ENCODE assay signal across 8 cellular contexts in the genomic region with DNA sequence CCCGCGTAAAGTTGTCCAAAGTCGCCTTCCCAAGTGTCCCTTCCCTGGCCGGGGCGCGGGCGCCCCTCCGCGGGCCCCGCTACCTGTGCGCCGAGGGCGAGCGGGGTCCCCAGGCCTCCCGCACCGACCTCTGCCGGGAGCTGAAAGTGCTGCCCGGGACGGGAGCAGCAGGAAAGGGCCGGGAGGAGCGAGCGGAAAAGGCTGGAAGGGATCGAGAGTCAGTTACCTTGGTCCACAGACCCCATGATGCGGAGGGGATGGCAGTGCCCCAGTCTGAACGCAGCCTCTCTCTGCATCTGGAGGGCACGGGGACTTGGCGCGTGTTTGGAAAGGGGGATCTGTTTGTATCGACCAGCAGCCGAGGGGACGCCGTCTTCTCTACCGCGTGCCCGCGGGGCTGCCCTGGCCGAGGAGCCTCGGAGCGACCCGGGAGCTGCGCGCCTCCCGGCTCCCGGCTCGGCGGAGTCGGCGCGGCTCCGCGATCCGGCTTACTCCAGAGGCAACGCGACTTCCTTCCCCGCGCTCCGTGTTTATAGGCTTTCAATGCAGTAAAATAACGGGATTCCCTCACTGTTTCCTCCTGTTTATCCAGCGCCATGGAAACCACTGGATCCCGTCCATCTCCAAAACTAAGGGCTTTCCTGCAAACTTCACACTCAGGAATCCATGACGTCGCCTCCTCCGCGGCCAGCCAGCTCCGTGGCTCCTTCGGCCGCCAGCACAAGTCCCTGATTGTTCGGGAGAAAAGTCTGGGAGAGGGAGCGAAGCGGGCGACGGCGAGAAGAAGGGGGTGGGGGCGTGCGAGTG. TPM values are rescaled to one million over a fixed set of nuclear protein-coding genes. Genes with fewer than 3 reads are reported as not detected.
DNase-seq lines count a peak whose midpoint lies in the region; TF ChIP-seq lines count a peak whose summit lies in the region.

No MANE protein-coding gene starts in this region.

- TF ChIP-seq CTCF in esophagus squamous epithelium (IDR thresholded peaks at IDR 0.05) (peak in 1 of 6 experiments; percentile 10), thyroid gland (IDR thresholded peaks at IDR 0.05) (peak in 4 of 6 experiments; percentile 7 to 44 (median 28))

- H3K27me3 ChIP-seq in esophagus squamous epithelium = peaks cover 4 to 71% (median 7%) of the 10 kb centered on the region in 4 donors
- no peaks in the 10 kb centered on the region for H3K27me3 ChIP-seq in thyroid gland

- 0 to 2% methylated on average over 5 to 19 of the region's 75 CpGs for WGBS in esophagus squamous epithelium, 2 donors
- WGBS in thyroid gland, 2 donors = 0% methylated on average over 42 to 51 of the region's 75 CpGs

- no peaks in the 10 kb centered on the region for H3K36me3 ChIP-seq in esophagus squamous epithelium
- H3K36me3 ChIP-seq in thyroid gland = no peaks in the 10 kb centered on the region

- TF ChIP-seq POLR2A in esophagus squamous epithelium (IDR thresholded peaks at IDR 0.05) = peak in 2 of 4 donors; percentile 38 to 67
- TF ChIP-seq POLR2A in thyroid gland (IDR thresholded peaks at IDR 0.05) = peak in 1 of 2 donors; percentile 10

- H3K4me1 ChIP-seq in esophagus squamous epithelium (peaks cover 18 to 52% (median 27%) of the 10 kb centered on the region in 3 donors), thyroid gland (peaks cover 12 to 30% of the 10 kb centered on the region in 2 donors)

- intact Hi-C loops in esophagus squamous epithelium (cut with DNase I) = no loop called here
- intact Hi-C loops in thyroid gland (cut with DNase I) = no loop called here

- no peaks in the 10 kb centered on the region for H3K9me3 ChIP-seq in esophagus squamous epithelium
- H3K9me3 ChIP-seq in thyroid gland = no peaks in the 10 kb centered on the region

- H3K27ac ChIP-seq in esophagus squamous epithelium (peak overlapping the region; percentile 75 to 89 (median 84)), thyroid gland (peak overlapping the region; percentile 67 to 82 (median 77))

- H3K4me3 ChIP-seq in esophagus squamous epithelium (peak overlapping the region; percentile 24 to 64 (median 46)), thyroid gland (replicated peaks in 1 of 3) (peak overlapping the region in 2 of 3 donors; percentile 31 to 34)

- DNase-seq in EH (ENCODE audit: low read depth) (peak; percentile 97), LHCN-M2 (ENCODE audit: low read depth) (peak; percentile 85), esophagus squamous epithelium (lab: John Stamatoyannopoulos, UW) (no peak), middle frontal gyrus (ENCODE audit: extremely low spot score, low spot score) (peak; percentile 17), thyroid gland (peak; percentile 73 to 75), NCI-H1436 (lab: John Stamatoyannopoulos, UW) (no peak), AML-193 (lab: John Stamatoyannopoulos, UW) (no peak)
- DNase-seq in activated T-cell treated with anti-CD3 and anti-CD28 coated beads, Interleukin-2, amount 50 U/mL, for 1 hour = peak; percentile 49

RNA-seq across cellular contexts. Expression of a gene that starts 20.0 kb away (rescaled TPM):
- total RNA-seq in LHCN-M2 (2014; rRNA removed) = 0.06 TPM in 2 replicates
- polyA plus RNA-seq in LHCN-M2 (2012) = 0.16 TPM
- 1 to 10 TPM in 3 of 4 donors, under 1 TPM in 1; 0.83 to 6.7 (median 1.4) TPM for total RNA-seq in esophagus squamous epithelium
- total RNA-seq in thyroid gland = 10 to 100 TPM in 1 of 4 donors, 1 to 10 TPM in 3; 7.5 to 12.6 (median 8.5) TPM

Comparison
In these comparisons a context has a peak if more than half of its experiments do, and no peak if none do; other contexts are left out.
1. DNase-seq: peak in EH (single experiment), LHCN-M2 (single experiment), activated T-cell treated with anti-CD3 and anti-CD28 coated beads, Interleukin-2, amount 50 U/mL, for 1 hour (single experiment), middle frontal gyrus (single experiment) and thyroid gland (2 of 2); none in esophagus squamous epithelium (single experiment), NCI-H1436 (single experiment) and AML-193 (0 of 2).